In the genomic region with DNA sequence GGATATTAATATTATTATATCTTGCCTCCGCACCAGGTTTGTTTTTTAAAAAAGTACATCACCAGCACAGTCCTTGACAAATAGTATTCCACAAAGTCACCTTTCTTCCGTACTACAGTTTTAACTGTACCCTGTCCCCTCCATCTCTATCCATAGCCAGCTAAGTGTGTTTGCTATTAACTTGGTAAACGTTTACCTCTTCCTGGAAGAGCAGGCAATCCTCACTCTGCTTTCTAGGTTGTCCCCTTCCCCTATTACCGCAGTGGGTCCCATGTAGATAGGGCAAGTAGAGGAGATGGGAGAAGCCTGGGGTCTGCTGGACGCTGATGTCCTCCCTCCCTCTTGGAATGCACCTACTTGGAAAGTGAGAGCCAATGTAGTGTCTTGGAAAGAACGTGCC, we compare ENCODE assay signal across 24 cellular contexts.
DNase-seq lines count a peak whose midpoint lies in the region; ATAC-seq, FAIRE-seq and TF ChIP-seq lines count a peak whose summit lies in the region.
"Had no signal": no experiment of that assay in that cellular context is flagged by ENCODE, and none has a peak within 500 bp of the region (broad histone marks: within the 10 kb centered on the region; RNA-seq: fewer than 3 reads in every experiment).

No MANE protein-coding gene starts in this region.

- H3K27ac Mint-ChIP-seq in GM23338 (no peak overlapping the region), brain (no peak overlapping the region), neural progenitor cell (no peak overlapping the region)
- H3K27ac Mint-ChIP-seq: CD4-positive, CD25-positive, alpha-beta regulatory T cell had no signal

- H3K79me2 ChIP-seq in GM23338 (replicated peaks; ENCODE audit: insufficient read depth) (no peaks in the 10 kb centered on the region), neural progenitor cell (ENCODE audit: low read depth) (no peaks in the 10 kb centered on the region)

- H3K9me3 Mint-ChIP-seq in GM23338 (no peaks in the 10 kb centered on the region), brain (no peaks in the 10 kb centered on the region), neural progenitor cell (no peaks in the 10 kb centered on the region)
- H3K9me3 Mint-ChIP-seq: CD4-positive, CD25-positive, alpha-beta regulatory T cell had no signal

- TF ChIP-seq POLR2A in H54 (IDR thresholded peaks at IDR 0.05; ENCODE audit: low read depth, low read length): no peak

- H3K27ac ChIP-seq in GM23338 (ENCODE audit: low read depth) (no peak overlapping the region), neural progenitor cell (no peak overlapping the region)
- H3K27ac ChIP-seq: BLaER1, SK-N-MC had no signal

- H3K4me1 ChIP-seq in GM23338 (ENCODE audit: insufficient read depth) (peaks cover 12% of the 10 kb centered on the region), neural progenitor cell (peaks cover 9% of the 10 kb centered on the region)
- H3K4me1 ChIP-seq: BLaER1 had no signal

- H3K36me3 ChIP-seq in GM23338 (ENCODE audit: insufficient read depth): no peaks in the 10 kb centered on the region
- no peaks in the 10 kb centered on the region for H3K36me3 ChIP-seq in neural progenitor cell

- H3K4me3 Mint-ChIP-seq in GM23338 (peak overlapping the region; percentile 75; the same call in 1 of the 3 replicates), brain (peak overlapping the region in 3 of 5 experiments; percentile 34 to 78 (median 73)), neural progenitor cell (no peak overlapping the region)
- H3K4me3 Mint-ChIP-seq: CD4-positive, CD25-positive, alpha-beta regulatory T cell had no signal

- no peak for FAIRE-seq in H54 (lab: Jason Lieb, UNC)
- FAIRE-seq: GM12892, RCC 7860 had no signal

- H3K27me3 ChIP-seq in GM23338 (ENCODE audit: insufficient read depth) (peaks cover 93% of the 10 kb centered on the region), neural progenitor cell (peaks cover 100% of the 10 kb centered on the region)

- H3K4me1 Mint-ChIP-seq in GM23338 (peaks cover 15% of the 10 kb centered on the region; the same call in 2 of the 3 replicates), brain (peaks cover 4% of the 10 kb centered on the region), neural progenitor cell (peaks cover 4% of the 10 kb centered on the region)

- H3K4me3 ChIP-seq in GM23338 (peak overlapping the region; percentile 83), neural progenitor cell (no peak overlapping the region)
- H3K4me3 ChIP-seq: BLaER1, SK-N-MC had no signal

- H3K36me3 Mint-ChIP-seq in GM23338 (ENCODE audit: low read depth) (no peaks in the 10 kb centered on the region), brain (no peaks in the 10 kb centered on the region), neural progenitor cell (no peaks in the 10 kb centered on the region)
- H3K36me3 Mint-ChIP-seq: CD4-positive, CD25-positive, alpha-beta regulatory T cell had no signal

- ATAC-seq in GM23338: no peak; the same call in 2 of the 3 replicates

- H3K9me3 ChIP-seq in neural progenitor cell (ENCODE audit: low read depth): no peaks in the 10 kb centered on the region

- H3K27me3 Mint-ChIP-seq in GM23338 (ENCODE audit: insufficient read depth, low read depth, poor library complexity): peaks cover 43% of the 10 kb centered on the region
- H3K27me3 Mint-ChIP-seq in brain: peaks cover 53% of the 10 kb centered on the region
- peaks cover 27% of the 10 kb centered on the region for H3K27me3 Mint-ChIP-seq in neural progenitor cell (ENCODE audit: insufficient read depth, low read depth)

- H3K9ac ChIP-seq in neural progenitor cell: no peak overlapping the region
- H3K9ac ChIP-seq: BLaER1 had no signal

- DNase-seq in GM23338 (ENCODE audit: low spot score) (no peak), iPS-NIHi11 (ENCODE audit: low spot score) (peak; percentile 25), neural progenitor cell (ENCODE audit: low spot score) (no peak), H54 (ENCODE audit: insufficient read length, low spot score) (no peak), NCI-H446 treated with DMSO at 0.1 percent for 48 hours (lab: John Stamatoyannopoulos, UW) (no peak), nucleus accumbens (lab: John Stamatoyannopoulos, UW) (no peak)
- DNase-seq: CD4-positive, CD25-positive, alpha-beta regulatory T cell; DMS153; DND-41; KBM-7; MV-4-11; NCI-H1105; NCI-H1436 treated with DMSO at 0.1 percent for 48 hours; NCI-H187 treated with DMSO at 0.1 percent for 48 hours; NCI-H2171 treated with DMSO at 0.1 percent for 48 hours; NCI-H345; NCI-H524 treated with DMSO at 0.1 percent for 48 hours; NCI-H774; SIG-M5 had no signal

- peak overlapping the region; percentile 96 for H3K4me2 ChIP-seq in GM23338
- peak overlapping the region; percentile 89 for H3K4me2 ChIP-seq in neural progenitor cell
- H3K4me2 ChIP-seq: BLaER1 had no signal

- H4K20me1 ChIP-seq in GM23338 (replicated peaks; ENCODE audit: insufficient read depth): 0 out of 2 replicates have a peak, but pooled peaks cover 4% of the 10 kb centered on the region
- H4K20me1 ChIP-seq in neural progenitor cell (ENCODE audit: low read depth): no peaks in the 10 kb centered on the region
- H4K20me1 ChIP-seq: BLaER1 had no signal

- H2AFZ ChIP-seq in GM23338 (peak overlapping the region; percentile 99), neural progenitor cell (replicated peaks) (no peak overlapping the region)

- H3K9me2 ChIP-seq in GM23338 (ENCODE audit: insufficient read depth): no peaks in the 10 kb centered on the region

- no peak for TF ChIP-seq CTCF in GM23338 (conservative IDR thresholded peaks at IDR 0.05; ENCODE audit: low read depth in 2 of 2)
- TF ChIP-seq CTCF in brain (conservative IDR thresholded peaks at IDR 0.05): no peak
- no peak for TF ChIP-seq CTCF in neural progenitor cell (IDR thresholded peaks at IDR 0.05)

- H3F3A ChIP-seq in GM23338 (replicated peaks; ENCODE audit: low read depth): peaks cover 6% of the 10 kb centered on the region; the same call in 1 of the 2 replicates
- H3F3A ChIP-seq in neural progenitor cell (ENCODE audit: low read depth): peaks cover 12% of the 10 kb centered on the region

TF ChIP-seq in GM23338, 12 proteins besides CTCF, POLR2A, EP300 and RAD21 (continues in another document):
- TF ChIP-seq STAT1 (IDR thresholded peaks at IDR 0.05; ENCODE audit: unreplicated experiment): no peak
- TF ChIP-seq, protein P1, sequence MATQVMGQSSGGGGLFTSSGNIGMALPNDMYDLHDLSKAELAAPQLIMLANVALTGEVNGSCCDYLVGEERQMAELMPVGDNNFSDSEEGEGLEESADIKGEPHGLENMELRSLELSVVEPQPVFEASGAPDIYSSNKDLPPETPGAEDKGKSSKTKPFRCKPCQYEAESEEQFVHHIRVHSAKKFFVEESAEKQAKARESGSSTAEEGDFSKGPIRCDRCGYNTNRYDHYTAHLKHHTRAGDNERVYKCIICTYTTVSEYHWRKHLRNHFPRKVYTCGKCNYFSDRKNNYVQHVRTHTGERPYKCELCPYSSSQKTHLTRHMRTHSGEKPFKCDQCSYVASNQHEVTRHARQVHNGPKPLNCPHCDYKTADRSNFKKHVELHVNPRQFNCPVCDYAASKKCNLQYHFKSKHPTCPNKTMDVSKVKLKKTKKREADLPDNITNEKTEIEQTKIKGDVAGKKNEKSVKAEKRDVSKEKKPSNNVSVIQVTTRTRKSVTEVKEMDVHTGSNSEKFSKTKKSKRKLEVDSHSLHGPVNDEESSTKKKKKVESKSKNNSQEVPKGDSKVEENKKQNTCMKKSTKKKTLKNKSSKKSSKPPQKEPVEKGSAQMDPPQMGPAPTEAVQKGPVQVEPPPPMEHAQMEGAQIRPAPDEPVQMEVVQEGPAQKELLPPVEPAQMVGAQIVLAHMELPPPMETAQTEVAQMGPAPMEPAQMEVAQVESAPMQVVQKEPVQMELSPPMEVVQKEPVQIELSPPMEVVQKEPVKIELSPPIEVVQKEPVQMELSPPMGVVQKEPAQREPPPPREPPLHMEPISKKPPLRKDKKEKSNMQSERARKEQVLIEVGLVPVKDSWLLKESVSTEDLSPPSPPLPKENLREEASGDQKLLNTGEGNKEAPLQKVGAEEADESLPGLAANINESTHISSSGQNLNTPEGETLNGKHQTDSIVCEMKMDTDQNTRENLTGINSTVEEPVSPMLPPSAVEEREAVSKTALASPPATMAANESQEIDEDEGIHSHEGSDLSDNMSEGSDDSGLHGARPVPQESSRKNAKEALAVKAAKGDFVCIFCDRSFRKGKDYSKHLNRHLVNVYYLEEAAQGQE (IDR thresholded peaks at IDR 0.05; ENCODE audit: unreplicated experiment): no peak
